14 cellular contexts compared by ENCODE assay signal in the genomic region with DNA sequence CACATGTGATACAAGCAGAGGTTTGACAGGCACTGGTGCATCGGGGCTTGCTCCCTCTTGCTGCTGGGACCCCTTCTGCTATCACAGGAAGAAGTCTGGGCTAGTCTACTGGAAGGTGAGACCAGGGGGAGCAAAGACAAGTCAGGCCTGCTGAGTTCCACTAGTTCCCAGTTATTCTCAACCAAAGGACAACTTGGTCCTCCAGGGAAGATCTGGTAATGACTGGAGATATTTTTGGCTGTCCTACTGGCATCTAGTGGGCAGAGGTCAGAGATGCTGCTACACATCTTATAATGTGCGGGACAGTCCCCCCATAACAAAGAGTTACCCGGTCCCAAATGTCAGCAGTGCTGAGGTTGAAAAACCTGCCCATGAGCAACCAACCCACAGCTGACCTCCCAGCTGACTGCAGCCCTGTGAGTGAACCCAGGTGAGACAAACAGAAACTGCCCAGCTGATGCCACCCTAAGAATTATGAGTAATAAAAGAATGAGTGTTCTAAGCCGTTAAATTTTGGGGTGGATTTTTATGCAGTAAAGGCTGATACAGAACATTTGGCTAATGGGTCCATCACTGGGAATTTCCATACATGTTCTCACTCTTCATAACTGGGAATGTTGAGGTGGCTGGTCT.
"Had no signal": no experiment of that assay in that cellular context is flagged by ENCODE, and none has a peak within 500 bp of the region (broad histone marks: within the 10 kb centered on the region; RNA-seq: fewer than 3 reads in every experiment).

No MANE protein-coding gene starts in this region.

- H3K4me3 Mint-ChIP-seq: activated T-cell treated with anti-CD3 and anti-CD28 coated beads, Interleukin-2, amount 50 U/mL, for 4 hours; T-helper 2 cell treated with Interferon-gamma antibody and Interleukin-4, amounts not matched to agents 5 μg/mL and 100 μg/mL, for 36 hours had no signal

- H3K4me3 ChIP-seq: hepatocyte, stomach, thoracic aorta had no signal

- H3K27me3 ChIP-seq: hepatocyte, stomach had no signal

- H3K9me3 Mint-ChIP-seq: activated T-cell treated with anti-CD3 and anti-CD28 coated beads, Interleukin-2, amount 50 U/mL, for 4 hours; T-helper 2 cell treated with Interferon-gamma antibody and Interleukin-4, amounts not matched to agents 5 μg/mL and 100 μg/mL, for 36 hours had no signal

- DNase-seq: activated CD4-positive, CD25-positive, alpha-beta regulatory T cell treated with anti-CD3 and anti-CD28 coated beads, Interleukin-2, amount 50 U/mL, for 72 hours; activated naive CD4-positive, alpha-beta T cell; activated T-cell treated with anti-CD3 and anti-CD28 coated beads, Interleukin-2, amount 50 U/mL, for 4 hours; effector CD8-positive, alpha-beta T cell; kidney; left ventricle myocardium superior; stimulated activated CD4-positive, alpha-beta T cell treated with anti-CD3 and anti-CD28 coated beads, Interleukin-12 subunit alpha, Interleukin-12 subunit beta, amount 100 ng/mL, for 4 hours; stomach; SW 1271 had no signal

- H3K36me3 ChIP-seq: stomach, thoracic aorta had no signal

- FAIRE-seq: astrocyte, colon, kidney had no signal

- H3K27ac Mint-ChIP-seq: T-helper 2 cell treated with Interferon-gamma antibody and Interleukin-4, amounts not matched to agents 5 μg/mL and 100 μg/mL, for 36 hours had no signal

- ATAC-seq: left ventricle myocardium superior had no signal
